Comparison of ENCODE assay signal across 28 cellular contexts in genomic region chr5:167793700-167794099, GRCh38.
"Had no signal": no experiment of that assay in that cellular context is flagged by ENCODE, and none has a peak within 500 bp of the region (broad histone marks: within the 10 kb centered on the region; RNA-seq: fewer than 3 reads in every experiment).

No MANE protein-coding gene starts in this region.

- H3K9me3 Mint-ChIP-seq: memory B cell; natural killer cell treated with Interleukin-12 subunit alpha and Interleukin-12 subunit beta and Interleukin-15 and Interleukin-18, amount 100 ng/mL, for 72 hours; stimulated activated naive B cell treated with anti-CD40 and anti-IgM and Interleukin-4, amounts not matched to agents 10 μg/mL and 1 μg/mL and 100 μg/mL, for 72 hours had no signal

- H3K4me3 ChIP-seq: left ventricle myocardium inferior, lung, mucosa of descending colon, ovary, prostate gland, skin epidermis, stomach, testis, thyroid gland, transverse colon, upper lobe of right lung had no signal

- ATAC-seq: left colon; mucosa of descending colon; naive thymus-derived CD4-positive, alpha-beta T cell; natural killer cell treated with Interleukin-12 subunit alpha and Interleukin-12 subunit beta and Interleukin-15 and Interleukin-18, amount 100 ng/mL, for 72 hours; right cardiac atrium; sciatic nerve; stimulated activated naive B cell treated with anti-CD40 and anti-IgM and Interleukin-4, amounts not matched to agents 10 μg/mL and 1 μg/mL and 100 μg/mL, for 72 hours; stimulated activated naive CD8-positive, alpha-beta T cell treated with anti-CD3 and anti-CD28 coated beads, Interleukin-15, Interleukin-2, amounts not matched to agents 100 U/mL and 50 U/mL, for 24 hours; upper lobe of right lung had no signal

- H3K4me1 Mint-ChIP-seq: immature natural killer cell; memory B cell; naive thymus-derived CD4-positive, alpha-beta T cell; stimulated activated naive B cell treated with anti-CD40 and anti-IgM and Interleukin-4, amounts not matched to agents 10 μg/mL and 1 μg/mL and 100 μg/mL, for 72 hours had no signal

- H3K4me1 ChIP-seq: left ventricle myocardium inferior, prostate gland, stomach, testis, thyroid gland, transverse colon, upper lobe of right lung had no signal

- H3K27me3 ChIP-seq: ovary, stomach, testis, thyroid gland, transverse colon, upper lobe of right lung had no signal

- H3K9me3 ChIP-seq: left ventricle myocardium inferior, mucosa of descending colon, ovary, prostate gland, stomach, testis, thyroid gland, transverse colon, upper lobe of right lung had no signal

- H3K27ac Mint-ChIP-seq: immature natural killer cell; memory B cell; naive thymus-derived CD4-positive, alpha-beta T cell; natural killer cell treated with Interleukin-12 subunit alpha and Interleukin-12 subunit beta and Interleukin-15 and Interleukin-18, amount 100 ng/mL, for 72 hours; stimulated activated naive B cell treated with anti-CD40 and anti-IgM and Interleukin-4, amounts not matched to agents 10 μg/mL and 1 μg/mL and 100 μg/mL, for 72 hours had no signal

- H3K4me3 Mint-ChIP-seq: immature natural killer cell; memory B cell; naive thymus-derived CD4-positive, alpha-beta T cell; natural killer cell treated with Interleukin-12 subunit alpha and Interleukin-12 subunit beta and Interleukin-15 and Interleukin-18, amount 100 ng/mL, for 72 hours; stimulated activated naive B cell treated with anti-CD40 and anti-IgM and Interleukin-4, amounts not matched to agents 10 μg/mL and 1 μg/mL and 100 μg/mL, for 72 hours had no signal

- H3K36me3 Mint-ChIP-seq: immature natural killer cell; memory B cell; naive thymus-derived CD4-positive, alpha-beta T cell; natural killer cell treated with Interleukin-12 subunit alpha and Interleukin-12 subunit beta and Interleukin-15 and Interleukin-18, amount 100 ng/mL, for 72 hours; stimulated activated naive B cell treated with anti-CD40 and anti-IgM and Interleukin-4, amounts not matched to agents 10 μg/mL and 1 μg/mL and 100 μg/mL, for 72 hours had no signal

- DNase-seq: hypothalamus; immature natural killer cell; kidney; left colon; left ventricle myocardium inferior; midbrain; mucosa of descending colon; naive thymus-derived CD4-positive, alpha-beta T cell; ovary; retina; right cardiac atrium; stimulated activated CD4-positive, alpha-beta T cell treated with anti-CD3 and anti-CD28 coated beads, Interleukin-12 subunit alpha, Interleukin-12 subunit beta, amount 100 ng/mL, for 4 hours; stimulated activated CD4-positive, alpha-beta T cell treated with anti-CD3 and anti-CD28 coated beads, Interleukin-15, amount 100 ng/mL, for 24 hours; stimulated activated CD4-positive, alpha-beta T cell treated with anti-CD3 and anti-CD28 coated beads, Interleukin-2, amount 100 ng/mL, for 24 hours; stimulated activated CD4-positive, alpha-beta T cell treated with anti-CD3 and anti-CD28 coated beads, Interleukin-4, amount 100 ng/mL, for 1 hour; stimulated activated naive B cell treated with anti-CD40 and anti-IgM and Interleukin-4, amounts not matched to agents 10 μg/mL and 1 μg/mL and 100 μg/mL, for 72 hours; stimulated activated naive CD8-positive, alpha-beta T cell treated with anti-CD3 and anti-CD28 coated beads, Interleukin-15, Interleukin-2, amounts not matched to agents 100 U/mL and 50 U/mL, for 24 hours; stomach; testis; thyroid gland; transverse colon; upper lobe of right lung had no signal

- H3K27ac ChIP-seq: left ventricle myocardium inferior, ovary, prostate gland, skin epidermis, stomach, testis, thyroid gland, transverse colon, upper lobe of right lung had no signal

- H3K27me3 Mint-ChIP-seq: memory B cell; natural killer cell treated with Interleukin-12 subunit alpha and Interleukin-12 subunit beta and Interleukin-15 and Interleukin-18, amount 100 ng/mL, for 72 hours; stimulated activated naive B cell treated with anti-CD40 and anti-IgM and Interleukin-4, amounts not matched to agents 10 μg/mL and 1 μg/mL and 100 μg/mL, for 72 hours had no signal

- H3K36me3 ChIP-seq: left ventricle myocardium inferior, ovary, prostate gland, stomach, thyroid gland, transverse colon, upper lobe of right lung had no signal
